Comparison of ENCODE assay signal across 8 cellular contexts in the genomic region with DNA sequence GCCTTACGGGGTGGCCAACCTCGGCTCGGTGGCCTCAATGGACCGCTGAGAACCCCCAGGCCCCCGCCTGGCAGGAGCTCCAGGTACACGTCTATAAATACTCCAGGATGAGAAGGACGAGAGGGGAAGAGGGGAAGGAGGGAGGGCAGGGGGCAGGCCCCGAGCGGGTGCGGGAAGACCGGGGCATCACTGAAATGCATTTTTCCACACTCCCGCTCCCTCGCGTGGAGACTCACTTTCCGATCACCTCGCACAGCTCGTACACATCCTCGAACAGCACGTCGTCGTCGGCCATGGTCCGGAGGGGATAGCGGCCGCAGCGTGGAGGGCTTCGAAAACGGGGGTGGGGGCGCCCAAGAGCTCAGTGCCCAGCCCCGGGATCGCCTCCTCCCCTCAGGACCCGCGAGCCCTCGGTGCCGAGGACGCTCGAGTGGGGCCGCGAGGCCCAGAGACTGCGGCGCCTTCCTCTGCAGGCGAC. TPM values are rescaled to one million over a fixed set of nuclear protein-coding genes. Genes with fewer than 3 reads are reported as not detected.
A peak's percentile ranks its signal among the peaks of the same experiment; 100 is the strongest.
DNase-seq lines count a peak whose midpoint lies in the region; ATAC-seq, FAIRE-seq and TF ChIP-seq lines count a peak whose summit lies in the region.

No MANE protein-coding gene starts in this region.

- peaks cover 51% of the 10 kb centered on the region for H3K79me2 ChIP-seq in neural progenitor cell (ENCODE audit: low read depth)

- no peak for FAIRE-seq in D721Med (lab: Jason Lieb, UNC)

- intact Hi-C loops in activated T-helper 1 cell treated with anti-CD3 and anti-CD28 coated beads, Interleukin-12 subunit alpha, Interleukin-12 subunit beta, Interleukin-2, Interleukin-4 antibody, amounts not matched to agents 30 ng/mL and 10 ng/mL and 1 ng/mL, durations not matched to agents 14 hours and 24 hours and 36 hours (cut with micrococcal nuclease), result loop anchor here (1.0 to 10.0 kb wide), 10 partner anchors 170 to 1732 kb away; a partner anchor contains a TSS

- no peak overlapping the region for H3K27ac ChIP-seq in neural progenitor cell

- H3K4me1 ChIP-seq in neural progenitor cell, result peaks cover 17% of the 10 kb centered on the region

- peak; percentile 16 for ATAC-seq in GM21737 (IDR thresholded peaks at IDR 0.05; ENCODE audit: unreplicated experiment)
- no peak for ATAC-seq in GM19351 (IDR thresholded peaks at IDR 0.05; ENCODE audit: unreplicated experiment)

- DNase-seq in D721Med (ENCODE audit: insufficient read length, low spot score), result no peak
- peak; percentile 2 for DNase-seq in NCI-H1694 treated with DMSO at 0.1 percent for 48 hours (lab: John Stamatoyannopoulos, UW)
- DNase-seq in activated T-helper 1 cell treated with anti-CD3 and anti-CD28 coated beads, Interleukin-12 subunit alpha, Interleukin-12 subunit beta, Interleukin-2, Interleukin-4 antibody, amounts not matched to agents 30 ng/mL and 10 ng/mL and 1 ng/mL, durations not matched to agents 14 hours and 24 hours and 36 hours (ENCODE audit: low spot score), result peak; percentile 6
- DNase-seq in foreskin melanocyte, result peak; percentile 3
- DNase-seq in neural progenitor cell (ENCODE audit: low spot score), result peak; percentile 61
- DNase-seq in AML-193 (lab: John Stamatoyannopoulos, UW), result no peak

- H3K4me3 ChIP-seq in neural progenitor cell, result peak overlapping the region; percentile 68

- H4K20me1 ChIP-seq in neural progenitor cell (ENCODE audit: low read depth), result peaks cover 33% of the 10 kb centered on the region

- no peak overlapping the region for H2AFZ ChIP-seq in neural progenitor cell (replicated peaks)

- H3K36me3 Mint-ChIP-seq in activated T-helper 1 cell treated with anti-CD3 and anti-CD28 coated beads, Interleukin-12 subunit alpha, Interleukin-12 subunit beta, Interleukin-2, Interleukin-4 antibody, amounts not matched to agents 30 ng/mL and 10 ng/mL and 1 ng/mL, durations not matched to agents 14 hours and 24 hours and 36 hours (ENCODE audit: low read depth), result no peaks in the 10 kb centered on the region
- H3K36me3 Mint-ChIP-seq in neural progenitor cell, result no peaks in the 10 kb centered on the region

- H3K9me3 ChIP-seq in neural progenitor cell (ENCODE audit: low read depth), result no peaks in the 10 kb centered on the region

- H3K9ac ChIP-seq in neural progenitor cell, result peak overlapping the region; percentile 10

- peaks cover 38% of the 10 kb centered on the region for H3K4me1 Mint-ChIP-seq in activated T-helper 1 cell treated with anti-CD3 and anti-CD28 coated beads, Interleukin-12 subunit alpha, Interleukin-12 subunit beta, Interleukin-2, Interleukin-4 antibody, amounts not matched to agents 30 ng/mL and 10 ng/mL and 1 ng/mL, durations not matched to agents 14 hours and 24 hours and 36 hours (ENCODE audit: low read depth)
- H3K4me1 Mint-ChIP-seq in neural progenitor cell, result peaks cover 3% of the 10 kb centered on the region

- no peaks in the 10 kb centered on the region for H3K36me3 ChIP-seq in neural progenitor cell

- TF ChIP-seq CTCF in D721Med (IDR thresholded peaks at IDR 0.05; ENCODE audit: insufficient read depth, missing control alignments), result peak; percentile 18
- peak; percentile 24 for TF ChIP-seq CTCF in neural progenitor cell (IDR thresholded peaks at IDR 0.05)

- peak overlapping the region; percentile 77 for H3K4me2 ChIP-seq in neural progenitor cell

- H3K27me3 ChIP-seq in neural progenitor cell, result no peaks in the 10 kb centered on the region

- no peaks in the 10 kb centered on the region for H3K9me3 Mint-ChIP-seq in activated T-helper 1 cell treated with anti-CD3 and anti-CD28 coated beads, Interleukin-12 subunit alpha, Interleukin-12 subunit beta, Interleukin-2, Interleukin-4 antibody, amounts not matched to agents 30 ng/mL and 10 ng/mL and 1 ng/mL, durations not matched to agents 14 hours and 24 hours and 36 hours
- peaks cover 9% of the 10 kb centered on the region for H3K9me3 Mint-ChIP-seq in neural progenitor cell

- H3K27ac Mint-ChIP-seq in activated T-helper 1 cell treated with anti-CD3 and anti-CD28 coated beads, Interleukin-12 subunit alpha, Interleukin-12 subunit beta, Interleukin-2, Interleukin-4 antibody, amounts not matched to agents 30 ng/mL and 10 ng/mL and 1 ng/mL, durations not matched to agents 14 hours and 24 hours and 36 hours, result peak overlapping the region; percentile 90
- H3K27ac Mint-ChIP-seq in neural progenitor cell, result peak overlapping the region; percentile 58

- peak overlapping the region; percentile 95 for H3K4me3 Mint-ChIP-seq in activated T-helper 1 cell treated with anti-CD3 and anti-CD28 coated beads, Interleukin-12 subunit alpha, Interleukin-12 subunit beta, Interleukin-2, Interleukin-4 antibody, amounts not matched to agents 30 ng/mL and 10 ng/mL and 1 ng/mL, durations not matched to agents 14 hours and 24 hours and 36 hours
- H3K4me3 Mint-ChIP-seq in neural progenitor cell, result peak overlapping the region; percentile 92

- peaks cover 5% of the 10 kb centered on the region for H3K27me3 Mint-ChIP-seq in activated T-helper 1 cell treated with anti-CD3 and anti-CD28 coated beads, Interleukin-12 subunit alpha, Interleukin-12 subunit beta, Interleukin-2, Interleukin-4 antibody, amounts not matched to agents 30 ng/mL and 10 ng/mL and 1 ng/mL, durations not matched to agents 14 hours and 24 hours and 36 hours (ENCODE audit: insufficient read depth)
- peaks cover 2% of the 10 kb centered on the region for H3K27me3 Mint-ChIP-seq in neural progenitor cell (ENCODE audit: insufficient read depth, low read depth)

- H3F3A ChIP-seq in neural progenitor cell (ENCODE audit: low read depth), result no peaks in the 10 kb centered on the region

RNA-seq across cellular contexts. Expression of a gene that starts 0.6 kb away (rescaled TPM):
- total RNA-seq in activated T-helper 1 cell treated with anti-CD3 and anti-CD28 coated beads, Interleukin-12 subunit alpha, Interleukin-12 subunit beta, Interleukin-2, Interleukin-4 antibody, amounts not matched to agents 30 ng/mL and 10 ng/mL and 1 ng/mL, durations not matched to agents 14 hours and 24 hours and 36 hours, result 17.4 and 30.5 TPM in 2 replicates
- total RNA-seq in neural progenitor cell (ENCODE audit: low replicate concordance), result 64.5 and 85.4 TPM in 2 replicates

Comparison
In these comparisons a context has a peak if more than half of its experiments do, and no peak if none do; other contexts are left out.
1. DNase-seq: peak in NCI-H1694 treated with DMSO at 0.1 percent for 48 hours (single experiment), activated T-helper 1 cell treated with anti-CD3 and anti-CD28 coated beads, Interleukin-12 subunit alpha, Interleukin-12 subunit beta, Interleukin-2, Interleukin-4 antibody, amounts not matched to agents 30 ng/mL and 10 ng/mL and 1 ng/mL, durations not matched to agents 14 hours and 24 hours and 36 hours (single experiment), foreskin melanocyte (single experiment) and neural progenitor cell (single experiment); none in D721Med (single experiment) and AML-193 (0 of 2).